Comparison of ENCODE assay signal across 1 cellular context in the genomic region with DNA sequence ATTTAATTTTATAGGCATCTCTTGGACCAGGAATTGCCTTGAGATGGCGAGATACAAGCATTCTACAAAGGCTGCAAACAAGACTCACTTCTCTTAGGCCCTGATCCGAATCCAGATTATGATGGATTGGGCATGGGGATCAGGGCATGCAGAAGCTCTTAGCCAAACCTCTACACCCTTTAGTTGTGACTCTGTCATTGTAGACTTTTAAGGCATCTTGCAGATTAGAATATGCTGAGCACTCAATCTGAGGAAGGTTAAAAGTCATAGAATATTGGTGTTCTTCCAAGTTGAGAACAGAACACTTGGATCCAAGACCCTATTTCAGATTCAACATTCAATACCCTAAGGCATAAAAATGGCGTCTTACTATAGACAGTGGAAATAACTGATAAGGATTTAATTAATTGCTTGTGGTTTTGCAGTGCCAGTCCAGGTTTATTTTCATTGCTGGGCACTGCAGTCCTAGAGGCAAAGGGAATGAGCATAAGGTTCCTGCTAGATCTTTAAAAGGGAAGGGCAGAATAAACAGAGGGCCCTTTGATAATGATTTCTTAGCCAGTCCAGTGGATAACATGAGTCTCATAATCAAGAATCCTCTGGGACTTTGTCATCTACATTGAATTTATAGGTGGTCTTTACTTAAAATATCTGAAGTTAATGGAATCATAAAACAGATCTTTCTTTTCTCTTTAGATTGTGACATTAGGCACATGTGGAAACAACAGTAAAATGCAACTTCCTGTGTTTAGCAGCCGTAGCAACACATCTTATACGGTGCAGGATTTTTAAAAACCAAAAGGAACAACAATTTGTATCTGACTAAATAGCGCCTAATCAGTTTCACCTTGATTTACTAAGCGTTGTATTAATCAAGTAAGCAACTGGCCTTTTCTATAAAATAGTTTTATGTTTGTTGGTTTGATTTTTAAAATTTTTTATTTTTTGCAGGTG.
TF ChIP-seq lines count a peak whose summit lies in the region.

No MANE protein-coding gene starts in this region.

TF ChIP-seq in endothelial cell of umbilical vein, 7 proteins besides CTCF, POLR2A, EP300 and RAD21 (continued from another document):
- no peak for TF ChIP-seq JUN (IDR thresholded peaks at IDR 0.05; ENCODE audit: borderline replicate concordance, insufficient read depth, insufficient read length, low read depth)
- no peak for TF ChIP-seq POLR2AphosphoS5 (IDR thresholded peaks at IDR 0.05; ENCODE audit: insufficient read depth, low read depth, low read length)
- no peak for TF ChIP-seq FOS (IDR thresholded peaks at IDR 0.05; ENCODE audit: borderline replicate concordance, insufficient read depth, low read length)
- no peak for TF ChIP-seq MYC (IDR thresholded peaks at IDR 0.05; ENCODE audit: low read depth, low read length)
- no peak for TF ChIP-seq EZH2 (IDR thresholded peaks at IDR 0.05; ENCODE audit: borderline replicate concordance, low read depth, low read length, severe bottlenecking)
TF ChIP-seq in endothelial cell of umbilical vein: peak in this region for 0.
